In genomic region chr21:31343680-31344480, GRCh38 we compare ENCODE assay signal across 8 cellular contexts. TPM values are rescaled to one million over a fixed set of nuclear protein-coding genes. Genes with fewer than 3 reads are reported as not detected.
DNase-seq lines count a peak whose midpoint lies in the region; ATAC-seq and TF ChIP-seq lines count a peak whose summit lies in the region.

Gene TIAM1, minus strand, starts transcription at chr21:31344261. Its CDS starts 77,289 bp downstream, at chr21:31266972.

- peaks cover 39% of the 10 kb centered on the region for H3K4me1 Mint-ChIP-seq in T-helper 17 cell

- H3K9ac ChIP-seq in colonic mucosa (ENCODE audit: low read depth in 2 of 2, low read length in 2 of 2) = no peak within 1 kb of the TSS

- no peak for DNase-seq in activated CD4-positive, CD25-positive, alpha-beta regulatory T cell treated with anti-CD3 and anti-CD28 coated beads, Interleukin-2, amount 50 U/mL, for 72 hours
- DNase-seq in T-helper 17 cell (no peak), colonic mucosa (peak; percentile 46), left kidney (ENCODE audit: low read depth, low spot score) (peak; percentile 86), SHP77 treated with DMSO at 0.1 percent for 48 hours (lab: John Stamatoyannopoulos, UW) (no peak)
- peak; percentile 28 to 32 for DNase-seq in stimulated activated CD4-positive, alpha-beta T cell treated with anti-CD3 and anti-CD28 coated beads, Interleukin-4, amount 100 ng/mL, for 4 hours

- H3K9me3 ChIP-seq in T-helper 17 cell (ENCODE audit: control insufficient read depth, low read length, poor library complexity, severe bottlenecking) = no peaks in the 10 kb centered on the region
- no peaks in the 10 kb centered on the region for H3K9me3 ChIP-seq in colonic mucosa

- peaks cover 6% of the 10 kb centered on the region for H3K36me3 Mint-ChIP-seq in T-helper 17 cell (ENCODE audit: low read depth)

- ATAC-seq in activated CD4-positive, CD25-positive, alpha-beta regulatory T cell treated with anti-CD3 and anti-CD28 coated beads, Interleukin-2, amount 50 U/mL, for 24 hours = peak; percentile 54 to 59
- ATAC-seq in T-helper 17 cell (peak; percentile 60), HG02885 (IDR thresholded peaks at IDR 0.05; ENCODE audit: poor library complexity, unreplicated experiment) (no peak)

- H3K36me3 ChIP-seq in colonic mucosa = no peaks in the 10 kb centered on the region

- peak within 1 kb of the TSS; percentile 28 for H3K4me3 ChIP-seq in colonic mucosa

- peak within 1 kb of the TSS; percentile 94 for H3K4me3 Mint-ChIP-seq in T-helper 17 cell

- TF ChIP-seq CTCF in colonic mucosa (IDR thresholded peaks at IDR 0.05) = no peak

- H3K27me3 ChIP-seq in colonic mucosa = no peaks in the 10 kb centered on the region

- intact Hi-C loops in colonic mucosa (cut with DNase I) = no loop called here

- no peaks in the 10 kb centered on the region for H3K4me1 ChIP-seq in colonic mucosa

- H3K27ac ChIP-seq in colonic mucosa = no peak within 1 kb of the TSS

- peaks cover 37% of the 10 kb centered on the region for H3K27me3 Mint-ChIP-seq in T-helper 17 cell

- peak within 1 kb of the TSS; percentile 88 for H3K27ac Mint-ChIP-seq in T-helper 17 cell

RNA-seq across cellular contexts. Expression of gene TIAM1, which starts in this region (rescaled TPM):
- total RNA-seq in T-helper 17 cell (10 to 100 TPM; 54.2 to 68.7 TPM), colonic mucosa (1 to 10 TPM; 5.7 to 5.8 TPM)

Comparison
In these comparisons a context has a peak if more than half of its experiments do, and no peak if none do; other contexts are left out.
1. RNA of gene TIAM1 (total RNA-seq): 54.2 to 68.7 TPM in T-helper 17 cell; 5.7 to 5.8 TPM in colonic mucosa; every median in the first group is over 4 times any median in the second.
2. DNase-seq: peak in colonic mucosa (single experiment), left kidney (single experiment) and stimulated activated CD4-positive, alpha-beta T cell treated with anti-CD3 and anti-CD28 coated beads, Interleukin-4, amount 100 ng/mL, for 4 hours (2 of 2); none in activated CD4-positive, CD25-positive, alpha-beta regulatory T cell treated with anti-CD3 and anti-CD28 coated beads, Interleukin-2, amount 50 U/mL, for 72 hours (single experiment), T-helper 17 cell (0 of 3) and SHP77 treated with DMSO at 0.1 percent for 48 hours (single experiment).